ENCODE assay signal across 17 cellular contexts in the genomic region with DNA sequence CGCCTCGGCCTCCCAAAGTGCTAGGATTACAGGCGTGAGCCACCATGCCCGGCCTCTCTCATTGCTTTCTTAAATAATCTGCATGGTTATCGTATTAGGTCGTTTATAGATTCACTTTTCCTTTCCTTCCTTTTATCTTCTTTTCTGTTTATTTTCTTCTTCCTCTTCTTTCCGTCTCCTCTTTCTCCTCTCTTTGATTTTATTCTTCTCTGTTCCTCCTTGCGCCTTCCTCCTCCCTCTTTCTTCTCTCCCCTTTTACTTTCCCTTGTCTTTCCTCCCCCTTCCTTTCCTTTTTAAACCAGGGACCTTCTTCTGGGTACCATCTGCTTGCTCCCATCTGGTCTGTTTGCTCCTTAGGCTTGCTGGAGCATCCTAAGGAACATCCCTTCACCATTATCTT. TPM values are rescaled to one million over a fixed set of nuclear protein-coding genes. Genes with fewer than 3 reads are reported as not detected.
DNase-seq lines count a peak whose midpoint lies in the region; ATAC-seq and TF ChIP-seq lines count a peak whose summit lies in the region.
"Had no signal": no experiment of that assay in that cellular context is flagged by ENCODE, and none has a peak within 500 bp of the region (broad histone marks: within the 10 kb centered on the region; RNA-seq: fewer than 3 reads in every experiment).

No MANE protein-coding gene starts in this region.

- no peak overlapping the region for H3K4me3 Mint-ChIP-seq in activated CD4-positive, alpha-beta T cell treated with anti-CD3 and anti-CD28 coated beads, Interleukin-2, amount 10 ng/mL, durations not matched to agents 24 days and 14 days
- H3K4me3 Mint-ChIP-seq in activated CD4-positive, alpha-beta T cell treated with anti-CD3 and anti-CD28 coated beads, Interleukin-2, amount 10 ng/mL, durations not matched to agents 7 days and 5 days, result no peak overlapping the region
- H3K4me3 Mint-ChIP-seq in GM23338 (no peak overlapping the region), nephron progenitor cell (no peak overlapping the region)
- no peak overlapping the region for H3K4me3 Mint-ChIP-seq in activated T-helper 2 cell treated with anti-CD3 and anti-CD28 coated beads, Interferon-gamma antibody, Interleukin-2, Interleukin-4, amounts not matched to agents 10 μg/mL and 5 μg/mL and 100 μg/mL, durations not matched to agents 14 hours and 24 hours and 36 hours (ENCODE audit: low read depth)
- H3K4me3 Mint-ChIP-seq in activated naive CD8-positive, alpha-beta T cell treated with anti-CD3 and anti-CD28 coated beads, Interleukin-2, amount 50 U/mL, for 24 hours, result no peak overlapping the region
- H3K4me3 Mint-ChIP-seq: IgD-negative memory B cell had no signal

- H3K9me3 Mint-ChIP-seq in activated CD4-positive, alpha-beta T cell treated with anti-CD3 and anti-CD28 coated beads, Interleukin-2, amount 10 ng/mL, durations not matched to agents 24 days and 14 days, result no peaks in the 10 kb centered on the region
- H3K9me3 Mint-ChIP-seq in activated CD4-positive, alpha-beta T cell treated with anti-CD3 and anti-CD28 coated beads, Interleukin-2, amount 10 ng/mL, durations not matched to agents 7 days and 5 days, result no peaks in the 10 kb centered on the region
- H3K9me3 Mint-ChIP-seq in GM23338, result no peaks in the 10 kb centered on the region
- H3K9me3 Mint-ChIP-seq in activated T-helper 2 cell treated with anti-CD3 and anti-CD28 coated beads, Interferon-gamma antibody, Interleukin-2, Interleukin-4, amounts not matched to agents 10 μg/mL and 5 μg/mL and 100 μg/mL, durations not matched to agents 14 hours and 24 hours and 36 hours, result no peaks in the 10 kb centered on the region
- H3K9me3 Mint-ChIP-seq in nephron progenitor cell, result no peaks in the 10 kb centered on the region
- no peaks in the 10 kb centered on the region for H3K9me3 Mint-ChIP-seq in activated naive CD8-positive, alpha-beta T cell treated with anti-CD3 and anti-CD28 coated beads, Interleukin-2, amount 50 U/mL, for 24 hours
- H3K9me3 Mint-ChIP-seq: IgD-negative memory B cell had no signal

- H4K20me1 ChIP-seq in GM23338 (replicated peaks; ENCODE audit: insufficient read depth), result peaks cover 26% of the 10 kb centered on the region; the same call in 1 of the 2 replicates

- H3K4me3 ChIP-seq in GM23338, result no peak overlapping the region

- H3K27ac ChIP-seq in GM23338 (ENCODE audit: low read depth), result peak overlapping the region; percentile 18; the same call in 1 of the 2 replicates
- H3K27ac ChIP-seq: C4-2B had no signal

- H3K4me1 ChIP-seq in GM23338 (ENCODE audit: insufficient read depth), result peaks cover 8% of the 10 kb centered on the region; the same call in 1 of the 2 replicates

- intact Hi-C loops in activated CD4-positive, alpha-beta T cell treated with anti-CD3 and anti-CD28 coated beads, Interleukin-2, amount 10 ng/mL, durations not matched to agents 24 days and 14 days (cut with micrococcal nuclease), result no loop called here
- intact Hi-C loops in activated T-helper 2 cell treated with anti-CD3 and anti-CD28 coated beads, Interferon-gamma antibody, Interleukin-2, Interleukin-4, amounts not matched to agents 10 μg/mL and 5 μg/mL and 100 μg/mL, durations not matched to agents 14 hours and 24 hours and 36 hours (cut with micrococcal nuclease), result no loop called here
- intact Hi-C loops in sciatic nerve (cut with DNase I), result no loop called here

- H3K27me3 Mint-ChIP-seq in activated CD4-positive, alpha-beta T cell treated with anti-CD3 and anti-CD28 coated beads, Interleukin-2, amount 10 ng/mL, durations not matched to agents 24 days and 14 days, result no peaks in the 10 kb centered on the region
- H3K27me3 Mint-ChIP-seq in activated CD4-positive, alpha-beta T cell treated with anti-CD3 and anti-CD28 coated beads, Interleukin-2, amount 10 ng/mL, durations not matched to agents 7 days and 5 days, result no peaks in the 10 kb centered on the region
- H3K27me3 Mint-ChIP-seq in GM23338 (ENCODE audit: insufficient read depth, low read depth, poor library complexity) (peaks cover 3% of the 10 kb centered on the region), nephron progenitor cell (ENCODE audit: low read depth, poor library complexity) (no peaks in the 10 kb centered on the region)
- H3K27me3 Mint-ChIP-seq in activated T-helper 2 cell treated with anti-CD3 and anti-CD28 coated beads, Interferon-gamma antibody, Interleukin-2, Interleukin-4, amounts not matched to agents 10 μg/mL and 5 μg/mL and 100 μg/mL, durations not matched to agents 14 hours and 24 hours and 36 hours (ENCODE audit: low read depth), result no peaks in the 10 kb centered on the region
- H3K27me3 Mint-ChIP-seq in activated naive CD8-positive, alpha-beta T cell treated with anti-CD3 and anti-CD28 coated beads, Interleukin-2, amount 50 U/mL, for 24 hours, result no peaks in the 10 kb centered on the region
- H3K27me3 Mint-ChIP-seq: IgD-negative memory B cell had no signal

- H3K4me2 ChIP-seq in GM23338, result no peak overlapping the region

- H3K27me3 ChIP-seq in GM23338 (ENCODE audit: insufficient read depth), result no peaks in the 10 kb centered on the region

- H2AFZ ChIP-seq in GM23338, result no peak overlapping the region

- H3K9me2 ChIP-seq in GM23338 (ENCODE audit: insufficient read depth), result no peaks in the 10 kb centered on the region

- peaks cover 99% of the 10 kb centered on the region for H3K79me2 ChIP-seq in GM23338 (replicated peaks; ENCODE audit: insufficient read depth)

- DNase-seq in activated CD4-positive, alpha-beta T cell treated with anti-CD3 and anti-CD28 coated beads, Interleukin-2, amount 10 ng/mL, durations not matched to agents 24 days and 14 days, result no peak
- DNase-seq in activated CD4-positive, alpha-beta T cell treated with anti-CD3 and anti-CD28 coated beads, Interleukin-2, amount 10 ng/mL, durations not matched to agents 7 days and 5 days, result no peak
- DNase-seq in GM23338 (ENCODE audit: low spot score), result no peak
- DNase-seq in activated T-helper 2 cell treated with anti-CD3 and anti-CD28 coated beads, Interferon-gamma antibody, Interleukin-2, Interleukin-4, amounts not matched to agents 10 μg/mL and 5 μg/mL and 100 μg/mL, durations not matched to agents 14 hours and 24 hours and 36 hours (ENCODE audit: low spot score), result no peak
- DNase-seq in nephron progenitor cell, result no peak
- DNase-seq in sciatic nerve (ENCODE audit: low spot score), result no peak
- DNase-seq in activated naive CD8-positive, alpha-beta T cell treated with anti-CD3 and anti-CD28 coated beads, Interleukin-2, amount 50 U/mL, for 24 hours, result no peak
- DNase-seq: DMS53, GDM1, NCI-H1694 treated with DMSO at 0.1 percent for 48 hours, NCI-H226, NCI-H510A treated with DMSO at 0.1 percent for 48 hours, NCI-H748 treated with DMSO at 0.1 percent for 48 hours had no signal

- TF ChIP-seq CTCF in GM23338 (conservative IDR thresholded peaks at IDR 0.05; ENCODE audit: low read depth in 2 of 2), result no peak
- TF ChIP-seq CTCF in nephron progenitor cell (IDR thresholded peaks at IDR 0.05), result no peak

- H3F3A ChIP-seq in GM23338 (replicated peaks; ENCODE audit: low read depth), result 0 out of 2 replicates have a peak, but pooled peaks cover 5% of the 10 kb centered on the region

- CTCF ChIA-PET in activated CD4-positive, alpha-beta T cell treated with anti-CD3 and anti-CD28 coated beads, Interleukin-2, amount 10 ng/mL, durations not matched to agents 7 days and 5 days (lab: Charles Lee), result no interaction called here

- no peak for ATAC-seq in GM23338
- ATAC-seq in sciatic nerve, result no peak
- no peak for ATAC-seq in activated naive CD8-positive, alpha-beta T cell treated with anti-CD3 and anti-CD28 coated beads, Interleukin-2, amount 50 U/mL, for 24 hours
- ATAC-seq in HG03342 (IDR thresholded peaks at IDR 0.05; ENCODE audit: unreplicated experiment), result no peak
- ATAC-seq: Panc1 had no signal

- peak overlapping the region; percentile 45 for H3K27ac Mint-ChIP-seq in activated CD4-positive, alpha-beta T cell treated with anti-CD3 and anti-CD28 coated beads, Interleukin-2, amount 10 ng/mL, durations not matched to agents 24 days and 14 days
- no peak overlapping the region for H3K27ac Mint-ChIP-seq in activated CD4-positive, alpha-beta T cell treated with anti-CD3 and anti-CD28 coated beads, Interleukin-2, amount 10 ng/mL, durations not matched to agents 7 days and 5 days
- H3K27ac Mint-ChIP-seq in GM23338 (peak overlapping the region; percentile 19; the same call in 1 of the 2 replicates), nephron progenitor cell (peak overlapping the region; percentile 84)
- peak overlapping the region; percentile 4 for H3K27ac Mint-ChIP-seq in activated T-helper 2 cell treated with anti-CD3 and anti-CD28 coated beads, Interferon-gamma antibody, Interleukin-2, Interleukin-4, amounts not matched to agents 10 μg/mL and 5 μg/mL and 100 μg/mL, durations not matched to agents 14 hours and 24 hours and 36 hours
- H3K27ac Mint-ChIP-seq in activated naive CD8-positive, alpha-beta T cell treated with anti-CD3 and anti-CD28 coated beads, Interleukin-2, amount 50 U/mL, for 24 hours, result no peak overlapping the region
- H3K27ac Mint-ChIP-seq: IgD-negative memory B cell had no signal

- peaks cover 38% of the 10 kb centered on the region; the same call in 1 of the 2 replicates for H3K36me3 ChIP-seq in GM23338 (ENCODE audit: insufficient read depth)

- H3K36me3 Mint-ChIP-seq in activated CD4-positive, alpha-beta T cell treated with anti-CD3 and anti-CD28 coated beads, Interleukin-2, amount 10 ng/mL, durations not matched to agents 24 days and 14 days (ENCODE audit: low read depth), result peaks cover 57% of the 10 kb centered on the region
- peaks cover 67% of the 10 kb centered on the region for H3K36me3 Mint-ChIP-seq in activated CD4-positive, alpha-beta T cell treated with anti-CD3 and anti-CD28 coated beads, Interleukin-2, amount 10 ng/mL, durations not matched to agents 7 days and 5 days (ENCODE audit: low read depth)
- peaks cover 82% of the 10 kb centered on the region for H3K36me3 Mint-ChIP-seq in GM23338 (ENCODE audit: low read depth)
- H3K36me3 Mint-ChIP-seq in activated T-helper 2 cell treated with anti-CD3 and anti-CD28 coated beads, Interferon-gamma antibody, Interleukin-2, Interleukin-4, amounts not matched to agents 10 μg/mL and 5 μg/mL and 100 μg/mL, durations not matched to agents 14 hours and 24 hours and 36 hours (ENCODE audit: low read depth), result peaks cover 69% of the 10 kb centered on the region
- H3K36me3 Mint-ChIP-seq in nephron progenitor cell (ENCODE audit: low read depth), result peaks cover 93% of the 10 kb centered on the region
- H3K36me3 Mint-ChIP-seq in activated naive CD8-positive, alpha-beta T cell treated with anti-CD3 and anti-CD28 coated beads, Interleukin-2, amount 50 U/mL, for 24 hours (ENCODE audit: low read depth), result peaks cover 51% of the 10 kb centered on the region

- POLR2A ChIA-PET in activated CD4-positive, alpha-beta T cell treated with anti-CD3 and anti-CD28 coated beads, Interleukin-2, amount 10 ng/mL, durations not matched to agents 7 days and 5 days (lab: Charles Lee), result no interaction called here

- H3K4me1 Mint-ChIP-seq in activated CD4-positive, alpha-beta T cell treated with anti-CD3 and anti-CD28 coated beads, Interleukin-2, amount 10 ng/mL, durations not matched to agents 24 days and 14 days, result peaks cover 19% of the 10 kb centered on the region
- H3K4me1 Mint-ChIP-seq in activated CD4-positive, alpha-beta T cell treated with anti-CD3 and anti-CD28 coated beads, Interleukin-2, amount 10 ng/mL, durations not matched to agents 7 days and 5 days, result peaks cover 21% of the 10 kb centered on the region
- H3K4me1 Mint-ChIP-seq in GM23338 (peaks cover 7% of the 10 kb centered on the region; the same call in 2 of the 3 replicates), nephron progenitor cell (peaks cover 24% of the 10 kb centered on the region)
- H3K4me1 Mint-ChIP-seq in activated T-helper 2 cell treated with anti-CD3 and anti-CD28 coated beads, Interferon-gamma antibody, Interleukin-2, Interleukin-4, amounts not matched to agents 10 μg/mL and 5 μg/mL and 100 μg/mL, durations not matched to agents 14 hours and 24 hours and 36 hours (ENCODE audit: low read depth), result peaks cover 10% of the 10 kb centered on the region
- H3K4me1 Mint-ChIP-seq in activated naive CD8-positive, alpha-beta T cell treated with anti-CD3 and anti-CD28 coated beads, Interleukin-2, amount 50 U/mL, for 24 hours, result no peaks in the 10 kb centered on the region

RNA-seq across cellular contexts. Expression of a gene that starts 18.6 kb away (rescaled TPM):
- 40.2 and 42.0 TPM in 2 replicates for total RNA-seq in activated CD4-positive, alpha-beta T cell treated with anti-CD3 and anti-CD28 coated beads, Interleukin-2, amount 10 ng/mL, durations not matched to agents 24 days and 14 days
- total RNA-seq in activated CD4-positive, alpha-beta T cell treated with anti-CD3 and anti-CD28 coated beads, Interleukin-2, amount 10 ng/mL, durations not matched to agents 7 days and 5 days, result 10 to 100 TPM; 44.1 to 47.2 TPM
- total RNA-seq in GM23338 (2014; rRNA removed; shearing (Covaris generic)), result 54.1 and 55.4 TPM in 2 replicates
- 26.1 and 28.8 TPM in 2 replicates for polyA plus RNA-seq in GM23338 (2016; fragmentation: Nextera tagmentation; extraction: Ambion mirVana)
- 45.4 and 47.4 TPM in 2 replicates for total RNA-seq in activated T-helper 2 cell treated with anti-CD3 and anti-CD28 coated beads, Interferon-gamma antibody, Interleukin-2, Interleukin-4, amounts not matched to agents 10 μg/mL and 5 μg/mL and 100 μg/mL, durations not matched to agents 14 hours and 24 hours and 36 hours
- 68.1 TPM for total RNA-seq in sciatic nerve

RNA-seq across cellular contexts. Expression of a gene that starts 27.2 kb away (rescaled TPM):
- 0.02 and 0.16 TPM in 2 replicates for total RNA-seq in activated CD4-positive, alpha-beta T cell treated with anti-CD3 and anti-CD28 coated beads, Interleukin-2, amount 10 ng/mL, durations not matched to agents 24 days and 14 days
- under 1 TPM; 0.12 to 0.33 TPM for total RNA-seq in activated CD4-positive, alpha-beta T cell treated with anti-CD3 and anti-CD28 coated beads, Interleukin-2, amount 10 ng/mL, durations not matched to agents 7 days and 5 days
- 2.3 and 3.5 TPM in 2 replicates for total RNA-seq in GM23338 (2014; rRNA removed; shearing (Covaris generic))
- polyA plus RNA-seq in GM23338 (2016; fragmentation: Nextera tagmentation; extraction: Ambion mirVana), result 0.94 and 1.5 TPM in 2 replicates
- 0.11 TPM in 2 replicates for total RNA-seq in activated T-helper 2 cell treated with anti-CD3 and anti-CD28 coated beads, Interferon-gamma antibody, Interleukin-2, Interleukin-4, amounts not matched to agents 10 μg/mL and 5 μg/mL and 100 μg/mL, durations not matched to agents 14 hours and 24 hours and 36 hours
- total RNA-seq in sciatic nerve, result 3.1 TPM
- polyA plus RNA-seq: IgD-negative memory B cell had no signal

Comparison
In these comparisons a context has a peak if more than half of its experiments do, and no peak if none do; other contexts are left out.
1. H3K27ac Mint-ChIP-seq: peak in activated CD4-positive, alpha-beta T cell treated with anti-CD3 and anti-CD28 coated beads, Interleukin-2, amount 10 ng/mL, durations not matched to agents 24 days and 14 days (single experiment), GM23338 (single experiment), activated T-helper 2 cell treated with anti-CD3 and anti-CD28 coated beads, Interferon-gamma antibody, Interleukin-2, Interleukin-4, amounts not matched to agents 10 μg/mL and 5 μg/mL and 100 μg/mL, durations not matched to agents 14 hours and 24 hours and 36 hours (single experiment) and nephron progenitor cell (single experiment); none in activated CD4-positive, alpha-beta T cell treated with anti-CD3 and anti-CD28 coated beads, Interleukin-2, amount 10 ng/mL, durations not matched to agents 7 days and 5 days (single experiment) and activated naive CD8-positive, alpha-beta T cell treated with anti-CD3 and anti-CD28 coated beads, Interleukin-2, amount 50 U/mL, for 24 hours (single experiment).